Comparison of ENCODE assay signal across 16 cellular contexts in genomic region chr20:17655865-17656489, GRCh38. TPM values are rescaled to one million over a fixed set of nuclear protein-coding genes. Genes with fewer than 3 reads are reported as not detected.
DNase-seq lines count a peak whose midpoint lies in the region; ATAC-seq and TF ChIP-seq lines count a peak whose summit lies in the region.
"Had no signal": no experiment of that assay in that cellular context is flagged by ENCODE, and none has a peak within 500 bp of the region (broad histone marks: within the 10 kb centered on the region; RNA-seq: fewer than 3 reads in every experiment).

No MANE protein-coding gene starts in this region.

- WGBS in gastroesophageal sphincter (ENCODE audit: low coverage in 1 of 2), 2 donors: 76 to 90% methylated on average over 4 to 11 of the region's 11 CpGs

- peaks cover 20% of the 10 kb centered on the region for H3K4me1 Mint-ChIP-seq in T-helper 17 cell

- H3K27me3 Mint-ChIP-seq in T-helper 17 cell: no peaks in the 10 kb centered on the region
- H3K27me3 Mint-ChIP-seq: activated T-cell treated with anti-CD3 and anti-CD28 coated beads, Interleukin-2, amount 50 U/mL, for 24 hours had no signal

- H3K9me3 ChIP-seq in T-helper 17 cell (ENCODE audit: control insufficient read depth, low read length, poor library complexity, severe bottlenecking) (no peaks in the 10 kb centered on the region), gastroesophageal sphincter (peaks cover 0 to 6% (median 0%) of the 10 kb centered on the region in 3 donors)

- no peaks in the 10 kb centered on the region for H3K27me3 ChIP-seq in gastroesophageal sphincter

- no peak for TF ChIP-seq CTCF in GM12865 (IDR thresholded peaks at IDR 0.05; ENCODE audit: insufficient read depth, low read depth, low read length, missing control alignments)
- TF ChIP-seq CTCF in fibroblast of villous mesenchyme (IDR thresholded peaks at IDR 0.05; ENCODE audit: insufficient read depth, low read depth, low read length): no peak
- no peak for TF ChIP-seq CTCF in gastroesophageal sphincter (IDR thresholded peaks at IDR 0.05)

- peak overlapping the region; percentile 84 for H3K27ac Mint-ChIP-seq in T-helper 17 cell
- H3K27ac Mint-ChIP-seq: activated T-cell treated with anti-CD3 and anti-CD28 coated beads, Interleukin-2, amount 50 U/mL, for 24 hours had no signal

- TF ChIP-seq POLR2A in gastroesophageal sphincter (IDR thresholded peaks at IDR 0.05): no peak

- TF ChIP-seq EP300 in gastroesophageal sphincter (IDR thresholded peaks at IDR 0.05): no peak

- peak; percentile 84 for DNase-seq in A172 (ENCODE audit: low spot score)
- DNase-seq in GM12865 (ENCODE audit: low read depth): peak; percentile 14
- DNase-seq in T-helper 17 cell: no peak
- DNase-seq in fibroblast of villous mesenchyme (ENCODE audit: low read depth): peak; percentile 73
- DNase-seq in DMS53 (lab: John Stamatoyannopoulos, UW): no peak
- DNase-seq: activated T-cell treated with anti-CD3 and anti-CD28 coated beads, Interleukin-2, amount 50 U/mL, for 24 hours; hippocampal formation; NCI-H446 treated with DMSO at 0.1 percent for 48 hours; Right ventricle myocardium superior; WERI-Rb-1 had no signal

- peaks cover 0 to 66% (median 24%) of the 10 kb centered on the region in 3 donors for H3K4me1 ChIP-seq in gastroesophageal sphincter

- no peak overlapping the region for H3K4me3 Mint-ChIP-seq in T-helper 17 cell
- H3K4me3 Mint-ChIP-seq: activated T-cell treated with anti-CD3 and anti-CD28 coated beads, Interleukin-2, amount 50 U/mL, for 24 hours had no signal

- H3K36me3 ChIP-seq in gastroesophageal sphincter: peaks cover 0 to 25% of the 10 kb centered on the region in 2 donors

- H3K36me3 Mint-ChIP-seq in T-helper 17 cell (ENCODE audit: low read depth): peaks cover 13% of the 10 kb centered on the region

- peak overlapping the region in 2 of 4 donors; percentile 21 to 48 for H3K27ac ChIP-seq in gastroesophageal sphincter
- H3K27ac ChIP-seq: parathyroid adenoma had no signal

- ATAC-seq in T-helper 17 cell (no peak), gastroesophageal sphincter (no peak), GM19395 (IDR thresholded peaks at IDR 0.05; ENCODE audit: unreplicated experiment) (no peak), GM21526 (IDR thresholded peaks at IDR 0.05; ENCODE audit: low FRiP score, unreplicated experiment) (no peak)

- no peak overlapping the region for H3K4me3 ChIP-seq in GM12865 (ENCODE audit: low read depth, low read length)
- H3K4me3 ChIP-seq in fibroblast of villous mesenchyme (ENCODE audit: low read depth, low read length): no peak overlapping the region
- no peak overlapping the region for H3K4me3 ChIP-seq in gastroesophageal sphincter
- H3K4me3 ChIP-seq: lung had no signal

RNA-seq across cellular contexts. Expression of gene RRBP1, which starts 26.1 kb away (rescaled TPM):
- total RNA-seq in A172 (2014; rRNA removed; shearing (Covaris generic)): 104 and 136 TPM in 2 replicates
- 10 to 100 TPM; 31.4 to 37.8 TPM for total RNA-seq in T-helper 17 cell
- total RNA-seq in fibroblast of villous mesenchyme: 123 and 136 TPM in 2 replicates
- total RNA-seq in gastroesophageal sphincter: 10 to 100 TPM; 61.2 to 89.8 (median 64.7) TPM

RNA-seq across cellular contexts. Expression of gene BANF2, which starts 43.8 kb away (rescaled TPM):
- total RNA-seq in A172 (2014; rRNA removed; shearing (Covaris generic)): not detected in 2 replicates
- total RNA-seq in T-helper 17 cell: not detected
- not detected in 2 replicates for total RNA-seq in fibroblast of villous mesenchyme
- not detected for total RNA-seq in gastroesophageal sphincter
- total RNA-seq: Daoy, lung, Right ventricle myocardium superior had no signal

Comparison
In these comparisons a context has a peak if more than half of its experiments do, and no peak if none do; other contexts are left out.
1. DNase-seq: peak in A172 (single experiment), GM12865 (single experiment) and fibroblast of villous mesenchyme (single experiment); none in T-helper 17 cell (0 of 3) and DMS53 (single experiment).